ENCODE assay signal across 8 cellular contexts in genomic region chr1:235843458-235843857, GRCh38. TPM values are rescaled to one million over a fixed set of nuclear protein-coding genes. Genes with fewer than 3 reads are reported as not detected.
DNase-seq lines count a peak whose midpoint lies in the region; ATAC-seq and TF ChIP-seq lines count a peak whose summit lies in the region.

No MANE protein-coding gene starts in this region.

- H3K4me1 ChIP-seq in PC-9 (replicated peaks; ENCODE audit: insufficient read depth) (no peaks in the 10 kb centered on the region), endodermal cell (ENCODE audit: control insufficient read depth, insufficient read depth, low read length) (peaks cover 4% of the 10 kb centered on the region)

- DNase-seq in BJ (ENCODE audit: low read depth) (no peak), HPDE6-E6E7 (ENCODE audit: extremely low spot score) (peak; percentile 4), PC-9 (peak in 1 of 2 experiments; percentile 46), endodermal cell (no peak), nephron progenitor cell (no peak), KG1 (lab: John Stamatoyannopoulos, UW) (no peak)

- H2AFZ ChIP-seq in PC-9 = no peak overlapping the region

- H3K4me3 ChIP-seq in BJ (ENCODE audit: low read depth, low read length) = no peak overlapping the region
- no peak overlapping the region for H3K4me3 ChIP-seq in PC-9
- no peak overlapping the region for H3K4me3 ChIP-seq in endodermal cell (ENCODE audit: low read length)

- no peaks in the 10 kb centered on the region for H3K27me3 ChIP-seq in BJ (ENCODE audit: control insufficient read depth, insufficient read depth, low read length)
- H3K27me3 ChIP-seq in PC-9 (ENCODE audit: insufficient read depth, low read depth) = no peaks in the 10 kb centered on the region
- H3K27me3 ChIP-seq in endodermal cell (ENCODE audit: control insufficient read depth, insufficient read depth, low read length, poor library complexity, severe bottlenecking) = peaks cover 23% of the 10 kb centered on the region

- H3K27me3 Mint-ChIP-seq in endodermal cell (ENCODE audit: insufficient read depth) = peaks cover 35% of the 10 kb centered on the region
- H3K27me3 Mint-ChIP-seq in nephron progenitor cell (ENCODE audit: low read depth, poor library complexity) = peaks cover 9% of the 10 kb centered on the region

- H3K9me3 ChIP-seq in PC-9 (ENCODE audit: insufficient read depth, low read depth) = peaks cover 6% of the 10 kb centered on the region; the same call in 1 of the 2 replicates
- H3K9me3 ChIP-seq in endodermal cell (ENCODE audit: control insufficient read depth, low read length) = no peaks in the 10 kb centered on the region

- TF ChIP-seq CTCF in BJ (IDR thresholded peaks at IDR 0.05; ENCODE audit: insufficient read depth, low read depth, low read length) (peak; percentile 72), PC-9 (conservative IDR thresholded peaks at IDR 0.05) (peak; percentile 59; the same call in 1 of the 2 replicates), endodermal cell (conservative IDR thresholded peaks at IDR 0.05) (peak; percentile 73), nephron progenitor cell (IDR thresholded peaks at IDR 0.05) (peak; percentile 47)

- no peaks in the 10 kb centered on the region for H4K20me1 ChIP-seq in PC-9 (ENCODE audit: insufficient read depth)

- H3K9me3 Mint-ChIP-seq in endodermal cell = peaks cover 7% of the 10 kb centered on the region
- H3K9me3 Mint-ChIP-seq in nephron progenitor cell = peaks cover 14% of the 10 kb centered on the region

- BruUV-seq in PC-9 (replicated peaks; lab: Mats Ljungman, UMichigan) = no TSS peak

- H3K4me3 Mint-ChIP-seq in endodermal cell (no peak overlapping the region), nephron progenitor cell (no peak overlapping the region)

- H3K27ac ChIP-seq in PC-9 = no peak overlapping the region
- H3K27ac ChIP-seq in endodermal cell (ENCODE audit: low read depth, low read length) = no peak overlapping the region

- H3K27ac Mint-ChIP-seq in endodermal cell (no peak overlapping the region), nephron progenitor cell (no peak overlapping the region)

- H3K9ac ChIP-seq in endodermal cell (ENCODE audit: extremely low read depth, low read length, poor library complexity, severe bottlenecking) = no peak overlapping the region

- intact Hi-C loops in PC-9 (cut with micrococcal nuclease; ENCODE audit: unreplicated experiment) = loop anchor here (1.0 kb wide), 1 partner anchor 51 kb away; no protein-coding TSS in a partner anchor

- POLR2A ChIA-PET in BJ (lab: Charles Lee) = interaction anchor here (0.7 to 0.8 kb wide), 3 partner anchors 10 to 129 kb away, joined by 5 to 9 read pairs (median 5); no protein-coding TSS in a partner anchor
- POLR2A ChIA-PET in PC-9 (lab: Charles Lee; ENCODE audit: unreplicated experiment) = interaction anchor here (0.6 kb wide), 5 partner anchors 18 to 846 kb away, joined by 3 to 8 read pairs (median 3); no protein-coding TSS in a partner anchor

- H3K4me2 ChIP-seq in PC-9 = no peak overlapping the region

- 0 out of 2 replicates have a peak, but pooled peaks cover 5% of the 10 kb centered on the region for H3F3A ChIP-seq in PC-9 (ENCODE audit: insufficient read depth, low read depth)

- H3K36me3 Mint-ChIP-seq in endodermal cell (ENCODE audit: low read depth) = no peaks in the 10 kb centered on the region
- H3K36me3 Mint-ChIP-seq in nephron progenitor cell (ENCODE audit: low read depth) = no peaks in the 10 kb centered on the region

- ATAC-seq in GM18861 (IDR thresholded peaks at IDR 0.05; ENCODE audit: unreplicated experiment) (peak; percentile 73), HG02623 (IDR thresholded peaks at IDR 0.05; ENCODE audit: unreplicated experiment) (no peak)

- no peaks in the 10 kb centered on the region for H3K9me2 ChIP-seq in PC-9 (ENCODE audit: insufficient read depth)

- no peaks in the 10 kb centered on the region; the same call in 1 of the 2 replicates for H3K79me2 ChIP-seq in PC-9 (ENCODE audit: low read depth)

- H3K36me3 ChIP-seq in BJ (ENCODE audit: control insufficient read depth, insufficient read depth, low read length) = no peaks in the 10 kb centered on the region
- H3K36me3 ChIP-seq in PC-9 (ENCODE audit: low read depth) = no peaks in the 10 kb centered on the region
- H3K36me3 ChIP-seq in endodermal cell (ENCODE audit: control insufficient read depth, insufficient read depth, low read length) = no peaks in the 10 kb centered on the region

- WGBS in endodermal cell (ENCODE audit: insufficient coverage in 1 of 2, insufficient read length in 1 of 2), 2 experiments = 60 to 68% methylated on average over 1 of the region's 1 CpG

- CTCF ChIA-PET in BJ (lab: Yijun Ruan, JAX) (interaction anchor here (0.6 to 3.8 kb wide), 13 partner anchors 9 to 330 kb away, joined by 3 to 21 read pairs (median 6); no protein-coding TSS in a partner anchor), PC-9 (lab: Charles Lee) (interaction anchor here (0.5 to 1.6 kb wide), 10 partner anchors 14 to 338 kb away, joined by 3 to 11 read pairs (median 3); no protein-coding TSS in a partner anchor)

- H3K4me1 Mint-ChIP-seq in endodermal cell (peaks cover 23% of the 10 kb centered on the region), nephron progenitor cell (no peaks in the 10 kb centered on the region)

RNA-seq across cellular contexts. Expression of gene LYST, which starts 23.2 kb away (rescaled TPM):
- 7.2 and 9.5 TPM in 2 replicates for polyA plus RNA-seq in BJ (2011; rRNA removed)
- 14.8 and 17.8 TPM in 2 replicates for polyA minus RNA-seq in BJ (2011; rRNA and poly(A)+ RNA removed)
- total RNA-seq in PC-9 (2021) = 13.6 and 14.1 TPM in 2 replicates
- total RNA-seq in endodermal cell = 1 to 10 TPM; 2.5 to 6.8 TPM
- polyA plus RNA-seq in endodermal cell (2013, experiment 1 of 2) = 2.1 TPM
- polyA plus RNA-seq in endodermal cell (2013, experiment 2 of 2) = 1.7 TPM
